Comparison of ENCODE assay signal across 9 cellular contexts in genomic region chr17:48113201-48113676, GRCh38. TPM values are rescaled to one million over a fixed set of nuclear protein-coding genes. Genes with fewer than 3 reads are reported as not detected.
DNase-seq lines count a peak whose midpoint lies in the region; ATAC-seq and TF ChIP-seq lines count a peak whose summit lies in the region.
"Had no signal": no experiment of that assay in that cellular context is flagged by ENCODE, and none has a peak within 500 bp of the region (broad histone marks: within the 10 kb centered on the region; RNA-seq: fewer than 3 reads in every experiment).

No MANE protein-coding gene starts in this region.

- no peaks in the 10 kb centered on the region for H3K9me3 Mint-ChIP-seq in CD8-positive, alpha-beta T cell
- no peaks in the 10 kb centered on the region for H3K9me3 Mint-ChIP-seq in activated B cell treated with CpG ODN at 0.5 μM for 24 hours

- intact Hi-C loops in CD8-positive, alpha-beta T cell (cut with DNase I, micrococcal nuclease), result loop anchor here in 1 of 2 experiments (2.0 kb wide), 1 partner anchor 18 kb away; no protein-coding TSS in a partner anchor
- intact Hi-C loops in activated B cell treated with CpG ODN at 0.5 μM for 24 hours (cut with micrococcal nuclease) (no loop called here), left ventricle myocardium superior (cut with micrococcal nuclease) (no loop called here)

- H3K4me1 Mint-ChIP-seq in CD8-positive, alpha-beta T cell (ENCODE audit: low read depth), result peaks cover 44% of the 10 kb centered on the region
- peaks cover 58% of the 10 kb centered on the region for H3K4me1 Mint-ChIP-seq in activated B cell treated with CpG ODN at 0.5 μM for 24 hours

- TF ChIP-seq CTCF in CD8-positive, alpha-beta T cell (IDR thresholded peaks at IDR 0.05), result no peak
- TF ChIP-seq CTCF in activated B cell treated with CpG ODN at 0.5 μM for 24 hours (IDR thresholded peaks at IDR 0.05), result no peak

- ATAC-seq in CD8-positive, alpha-beta T cell, result peak; percentile 83
- ATAC-seq in HG02759 (IDR thresholded peaks at IDR 0.05; ENCODE audit: unreplicated experiment), result peak; percentile 42
- ATAC-seq in activated B cell treated with CpG ODN at 0.5 μM for 24 hours (ENCODE audit: low read depth), result no peak
- peak; percentile 56 for ATAC-seq in left ventricle myocardium superior
- ATAC-seq in GM21367 (IDR thresholded peaks at IDR 0.05; ENCODE audit: unreplicated experiment), result no peak
- ATAC-seq in GM19023 (IDR thresholded peaks at IDR 0.05; ENCODE audit: unreplicated experiment), result no peak

- no peaks in the 10 kb centered on the region for H3K27me3 ChIP-seq in CD8-positive, alpha-beta T cell (ENCODE audit: insufficient read depth, low read length)

- CTCF ChIA-PET in CD8-positive, alpha-beta T cell (lab: Charles Lee), result interaction anchor here (1.1 to 2.5 kb wide), 6 partner anchors 14 to 183 kb away, joined by 3 to 14 read pairs (median 6); no protein-coding TSS in a partner anchor
- CTCF ChIA-PET in activated B cell treated with CpG ODN at 0.5 μM for 24 hours (lab: Charles Lee), result interaction anchor here (0.7 to 3.5 kb wide), 9 partner anchors 11 to 88 kb away, joined by 3 to 31 read pairs (median 9); partner anchors contain the start of genes CBX1 and NFE2L1

- no peaks in the 10 kb centered on the region for H3K27me3 Mint-ChIP-seq in CD8-positive, alpha-beta T cell (ENCODE audit: low read depth)
- no peaks in the 10 kb centered on the region for H3K27me3 Mint-ChIP-seq in activated B cell treated with CpG ODN at 0.5 μM for 24 hours

- H3K4me3 Mint-ChIP-seq in CD8-positive, alpha-beta T cell, result peak overlapping the region; percentile 63
- peak overlapping the region; percentile 99 for H3K4me3 Mint-ChIP-seq in activated B cell treated with CpG ODN at 0.5 μM for 24 hours

- DNase-seq in CD8-positive, alpha-beta T cell, result peak; percentile 6 to 77 (median 49)
- peak; percentile 30 for DNase-seq in activated B cell treated with CpG ODN at 0.5 μM for 24 hours
- DNase-seq in left ventricle myocardium superior, result peak; percentile 43
- DNase-seq in inferior parietal cortex (ENCODE audit: extremely low spot score), result no peak
- DNase-seq in NK-92 (lab: John Stamatoyannopoulos, UW; ENCODE audit: unreplicated experiment), result no peak

- no peaks in the 10 kb centered on the region for H3K9me3 ChIP-seq in CD8-positive, alpha-beta T cell (ENCODE audit: low read length)

- peaks cover 12% of the 10 kb centered on the region for H3K36me3 ChIP-seq in CD8-positive, alpha-beta T cell (ENCODE audit: insufficient read depth, low read length)

- H3K27ac Mint-ChIP-seq in CD8-positive, alpha-beta T cell, result peak overlapping the region; percentile 89
- H3K27ac Mint-ChIP-seq in activated B cell treated with CpG ODN at 0.5 μM for 24 hours, result peak overlapping the region; percentile 99

- H3K36me3 Mint-ChIP-seq in CD8-positive, alpha-beta T cell, result peaks cover 32% of the 10 kb centered on the region
- peaks cover 56% of the 10 kb centered on the region for H3K36me3 Mint-ChIP-seq in activated B cell treated with CpG ODN at 0.5 μM for 24 hours (ENCODE audit: low read depth)

- H3K4me1 ChIP-seq in CD8-positive, alpha-beta T cell (ENCODE audit: insufficient read depth, low read length), result peaks cover 33% of the 10 kb centered on the region

- H3K27ac ChIP-seq in CD8-positive, alpha-beta T cell (ENCODE audit: low read depth, low read length), result no peak overlapping the region
- H3K27ac ChIP-seq: parathyroid adenoma had no signal

- POLR2A ChIA-PET in CD8-positive, alpha-beta T cell (lab: Charles Lee), result interaction anchor here (0.7 to 1.1 kb wide), 4 partner anchors 11 to 30 kb away, joined by 3 read pairs; no protein-coding TSS in a partner anchor
- POLR2A ChIA-PET in activated B cell treated with CpG ODN at 0.5 μM for 24 hours (lab: Charles Lee), result interaction anchor here (0.6 to 3.5 kb wide), 12 partner anchors 10 to 895 kb away, joined by 3 to 83 read pairs (median 12); partner anchors contain the start of genes CBX1, CDK5RAP3, HOXB4 and NFE2L1

- H3K4me3 ChIP-seq in CD8-positive, alpha-beta T cell (ENCODE audit: low read depth, low read length), result no peak overlapping the region

RNA-seq across cellular contexts. Expression of gene SNX11, which starts 5.7 kb away (rescaled TPM):
- 10 to 100 TPM; 15.3 to 16.3 TPM for total RNA-seq in CD8-positive, alpha-beta T cell
- total RNA-seq in activated B cell treated with CpG ODN at 0.5 μM for 24 hours (129 and 145 TPM in 2 replicates), left ventricle myocardium superior (11.1 TPM)

RNA-seq across cellular contexts. Expression of gene CBX1, which starts 12.0 kb away (rescaled TPM):
- total RNA-seq in CD8-positive, alpha-beta T cell, result 1 to 10 TPM; 5.4 to 6.6 TPM
- total RNA-seq in activated B cell treated with CpG ODN at 0.5 μM for 24 hours (46.0 and 49.5 TPM in 2 replicates), left ventricle myocardium superior (37.9 TPM)

Comparison
In these comparisons a context has a peak if more than half of its experiments do, and no peak if none do; other contexts are left out.
1. ATAC-seq: peak in CD8-positive, alpha-beta T cell (single experiment), HG02759 (single experiment) and left ventricle myocardium superior (single experiment); none in activated B cell treated with CpG ODN at 0.5 μM for 24 hours (single experiment), GM21367 (single experiment) and GM19023 (single experiment).
2. DNase-seq: peak in CD8-positive, alpha-beta T cell (7 of 7), activated B cell treated with CpG ODN at 0.5 μM for 24 hours (single experiment) and left ventricle myocardium superior (single experiment); none in inferior parietal cortex (single experiment) and NK-92 (single experiment).